Comparison of ENCODE assay signal across 25 cellular contexts in genomic region chr3:132837615-132838014, GRCh38.
"Had no signal": no experiment of that assay in that cellular context is flagged by ENCODE, and none has a peak within 500 bp of the region (broad histone marks: within the 10 kb centered on the region; RNA-seq: fewer than 3 reads in every experiment).

No MANE protein-coding gene starts in this region.

- H3K27me3 ChIP-seq: neural progenitor cell, right lobe of liver, sigmoid colon, stomach, thyroid gland, tibial nerve, upper lobe of left lung, vagina had no signal

- DNase-seq: natural killer cell; occipital lobe; posterior cingulate gyrus; psoas muscle; right cardiac atrium; right lobe of liver; sigmoid colon; small intestine; stimulated activated CD4-positive, alpha-beta T cell treated with anti-CD3 and anti-CD28 coated beads, Interleukin-15, amount 100 ng/mL, for 24 hours; stimulated activated CD4-positive, alpha-beta T cell treated with anti-CD3 and anti-CD28 coated beads, Interleukin-2, amount 100 ng/mL, for 24 hours; stimulated activated CD4-positive, alpha-beta T cell treated with anti-CD3 and anti-CD28 coated beads, Interleukin-2, amount 100 ng/mL, for 48 hours; stimulated activated CD4-positive, alpha-beta T cell treated with anti-CD3 and anti-CD28 coated beads, Interleukin-4, amount 100 ng/mL, for 24 hours; stimulated activated naive B cell treated with anti-CD40 and anti-IgM and Interleukin-4, amounts not matched to agents 10 μg/mL and 1 μg/mL and 100 μg/mL, for 72 hours; stimulated activated naive CD4-positive, alpha-beta T cell treated with Interleukin-2 at 50 U/mL for 16 hours; stomach; thyroid gland; trophoblast cell had no signal

- H3K9me3 ChIP-seq: psoas muscle, right lobe of liver, sigmoid colon, stomach, thoracic aorta, thyroid gland, tibial nerve, upper lobe of left lung, vagina had no signal

- H3K4me2 ChIP-seq: neural progenitor cell had no signal

- H3K79me2 ChIP-seq: parathyroid adenoma had no signal

- H2AFZ ChIP-seq: neural progenitor cell, parathyroid adenoma had no signal

- FAIRE-seq: urothelium cell line had no signal

- H3K4me1 ChIP-seq: neural progenitor cell, parathyroid adenoma, psoas muscle, right lobe of liver, sigmoid colon, stomach, thyroid gland, tibial nerve, upper lobe of left lung, vagina had no signal

- H3K9ac ChIP-seq: neural progenitor cell, parathyroid adenoma had no signal

- H3K4me3 ChIP-seq: neural progenitor cell, psoas muscle, right lobe of liver, sigmoid colon, stomach, thoracic aorta, thyroid gland, tibial nerve, upper lobe of left lung, vagina had no signal

- H3K36me3 ChIP-seq: neural progenitor cell, right lobe of liver, sigmoid colon, stomach, thoracic aorta, thyroid gland, tibial nerve, upper lobe of left lung, vagina had no signal

- ATAC-seq: natural killer cell; psoas muscle; right cardiac atrium; right lobe of liver; stimulated activated effector memory CD8-positive, alpha-beta T cell treated with anti-CD3 and anti-CD28 coated beads, Interleukin-12 subunit alpha, Interleukin-12 subunit beta, amount 100 ng/mL, for 72 hours; stimulated activated naive B cell treated with anti-CD40 and anti-IgM and Interleukin-4, amounts not matched to agents 10 μg/mL and 1 μg/mL and 100 μg/mL, for 72 hours had no signal

- H3K27ac ChIP-seq: neural progenitor cell, parathyroid adenoma, psoas muscle, right lobe of liver, sigmoid colon, stomach, thoracic aorta, thyroid gland, tibial nerve, upper lobe of left lung, vagina had no signal
